ENCODE assay signal across 12 cellular contexts in the genomic region with DNA sequence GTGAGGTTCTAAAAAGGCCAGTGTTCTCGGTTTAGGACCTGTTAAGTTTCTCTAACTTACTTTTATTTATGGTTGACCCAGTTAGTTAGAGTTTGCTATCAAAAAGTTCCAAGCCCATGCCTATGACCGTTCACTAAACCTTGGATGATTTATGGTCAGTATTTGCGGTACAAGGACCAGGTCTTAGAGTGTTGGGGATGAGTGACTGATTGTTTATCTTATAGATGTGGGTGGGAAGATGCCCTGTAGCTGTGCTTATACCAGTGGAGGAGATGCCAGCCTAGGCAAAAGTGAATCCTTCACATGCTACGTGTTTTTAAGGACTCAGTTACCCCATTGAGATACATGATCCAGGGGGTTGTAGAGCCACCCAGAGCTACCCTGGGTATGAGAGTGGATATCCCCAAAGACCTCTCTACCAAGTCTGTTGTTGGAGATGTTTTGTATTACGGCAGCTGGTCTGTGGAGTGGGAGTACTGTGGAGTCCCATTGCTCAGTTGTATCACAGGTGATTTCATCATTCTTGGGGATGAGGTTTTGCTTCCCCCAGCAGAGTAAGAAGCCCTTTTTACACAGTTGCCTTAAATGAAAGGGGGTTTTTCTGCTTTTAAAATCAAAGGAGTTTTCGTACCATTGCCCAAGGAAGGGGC. TPM values are rescaled to one million over a fixed set of nuclear protein-coding genes. Genes with fewer than 3 reads are reported as not detected.
DNase-seq lines count a peak whose midpoint lies in the region; ATAC-seq and TF ChIP-seq lines count a peak whose summit lies in the region.
"Had no signal": no experiment of that assay in that cellular context is flagged by ENCODE, and none has a peak within 500 bp of the region (broad histone marks: within the 10 kb centered on the region; RNA-seq: fewer than 3 reads in every experiment).

No MANE protein-coding gene starts in this region.

- H3K36me3 ChIP-seq in smooth muscle cell (ENCODE audit: low read depth): no peaks in the 10 kb centered on the region

- no peak for TF ChIP-seq CTCF in HFFc6 (IDR thresholded peaks at IDR 0.05)
- TF ChIP-seq CTCF in glutamatergic neuron (IDR thresholded peaks at IDR 0.05; ENCODE audit: partially characterized antibody, unreplicated experiment): no peak
- no peak for TF ChIP-seq CTCF in smooth muscle cell (IDR thresholded peaks at IDR 0.05; ENCODE audit: borderline replicate concordance, insufficient read depth, poor library complexity, severe bottlenecking)

- peaks cover 21% of the 10 kb centered on the region for H3F3A ChIP-seq in smooth muscle cell (ENCODE audit: low read depth)

- H3K4me1 Mint-ChIP-seq in HFFc6 (ENCODE audit: low read depth) (peaks cover 52% of the 10 kb centered on the region), glutamatergic neuron (ENCODE audit: low read depth, unreplicated experiment) (peaks cover 41% of the 10 kb centered on the region)

- peak overlapping the region; percentile 90 for H3K4me3 Mint-ChIP-seq in HFFc6
- peak overlapping the region; percentile 92 for H3K4me3 Mint-ChIP-seq in glutamatergic neuron (ENCODE audit: unreplicated experiment)
- H3K4me3 Mint-ChIP-seq: activated CD4-positive, alpha-beta T cell treated with anti-CD3 and anti-CD28 coated beads, Interleukin-2, amount 10 ng/mL, durations not matched to agents 7 days and 5 days had no signal

- 92% methylated on average over 6 of the region's 6 CpGs for WGBS in smooth muscle cell (ENCODE audit: low lambda C conversion rate)

- no peak overlapping the region for H2AFZ ChIP-seq in smooth muscle cell (ENCODE audit: low read depth)

- H3K27me3 Mint-ChIP-seq in HFFc6 (ENCODE audit: insufficient read depth) (no peaks in the 10 kb centered on the region), glutamatergic neuron (ENCODE audit: unreplicated experiment) (peaks cover 2% of the 10 kb centered on the region)

- peaks cover 16% of the 10 kb centered on the region for H3K79me2 ChIP-seq in smooth muscle cell (ENCODE audit: low read depth)

- peaks cover 18% of the 10 kb centered on the region for H4K20me1 ChIP-seq in smooth muscle cell (ENCODE audit: low read depth)

- ATAC-seq in GM19328 (IDR thresholded peaks at IDR 0.05; ENCODE audit: unreplicated experiment): no peak
- no peak for ATAC-seq in HG02973 (IDR thresholded peaks at IDR 0.05; ENCODE audit: unreplicated experiment)

- no peaks in the 10 kb centered on the region for H3K27me3 ChIP-seq in smooth muscle cell (ENCODE audit: low read depth)

- H3K4me3 ChIP-seq in smooth muscle cell: no peak overlapping the region

- H3K27ac ChIP-seq in smooth muscle cell (ENCODE audit: low read depth): peak overlapping the region; percentile 17
- H3K27ac ChIP-seq: C4-2B had no signal

- H3K9me3 Mint-ChIP-seq in HFFc6: no peaks in the 10 kb centered on the region
- peaks cover 20% of the 10 kb centered on the region for H3K9me3 Mint-ChIP-seq in glutamatergic neuron (ENCODE audit: unreplicated experiment)
- H3K9me3 Mint-ChIP-seq: activated CD4-positive, alpha-beta T cell treated with anti-CD3 and anti-CD28 coated beads, Interleukin-2, amount 10 ng/mL, durations not matched to agents 7 days and 5 days had no signal

- H3K4me2 ChIP-seq in smooth muscle cell: peak overlapping the region; percentile 84

- no peaks in the 10 kb centered on the region for H3K9me3 ChIP-seq in smooth muscle cell (replicated peaks; ENCODE audit: low read depth)

- peak overlapping the region; percentile 89 for H3K27ac Mint-ChIP-seq in HFFc6
- peak overlapping the region; percentile 93 for H3K27ac Mint-ChIP-seq in glutamatergic neuron (ENCODE audit: unreplicated experiment)
- H3K27ac Mint-ChIP-seq: activated CD4-positive, alpha-beta T cell treated with anti-CD3 and anti-CD28 coated beads, Interleukin-2, amount 10 ng/mL, durations not matched to agents 7 days and 5 days had no signal

- peaks cover 7% of the 10 kb centered on the region for H3K36me3 Mint-ChIP-seq in HFFc6 (ENCODE audit: low read depth)
- H3K36me3 Mint-ChIP-seq in glutamatergic neuron (ENCODE audit: unreplicated experiment): no peaks in the 10 kb centered on the region

- no peak overlapping the region for H3K9ac ChIP-seq in smooth muscle cell (ENCODE audit: low read depth)

- DNase-seq in HFFc6: no peak
- DNase-seq in SW480 (ENCODE audit: low spot score): peak; percentile 18
- DNase-seq in glutamatergic neuron: no peak
- DNase-seq in smooth muscle cell (lab: John Stamatoyannopoulos, UW; ENCODE audit: unreplicated experiment): no peak
- DNase-seq in NCI-H1092 treated with DMSO at 0.1 percent for 48 hours (lab: John Stamatoyannopoulos, UW): no peak
- no peak for DNase-seq in kidney tubule cell (ENCODE audit: low spot score)
- DNase-seq: activated CD4-positive, alpha-beta T cell treated with anti-CD3 and anti-CD28 coated beads, Interleukin-2, amount 10 ng/mL, durations not matched to agents 7 days and 5 days; islet precursor cell; NCI-H1417 treated with DMSO at 0.1 percent for 48 hours had no signal

- H3K4me1 ChIP-seq in smooth muscle cell (ENCODE audit: low read depth): no peaks in the 10 kb centered on the region

RNA-seq across cellular contexts. Expression of gene SLC22A15, which starts 2.1 kb away (rescaled TPM):
- 1 to 10 TPM; 3.2 to 5.9 (median 4.1) TPM for total RNA-seq in HFFc6 (2021; fragmentation: NEBNext Ultra II Directional; extraction: Animal tissue kit (Norgen Biotek cat#: 25700))
- total RNA-seq in glutamatergic neuron (ENCODE audit: unreplicated experiment) (49.4 TPM), smooth muscle cell (3.2 and 4.0 TPM in 2 replicates)
- 1.00 and 1.2 TPM in 2 replicates for polyA plus RNA-seq in smooth muscle cell
